ENCODE assay signal across 7 cellular contexts in the genomic region with DNA sequence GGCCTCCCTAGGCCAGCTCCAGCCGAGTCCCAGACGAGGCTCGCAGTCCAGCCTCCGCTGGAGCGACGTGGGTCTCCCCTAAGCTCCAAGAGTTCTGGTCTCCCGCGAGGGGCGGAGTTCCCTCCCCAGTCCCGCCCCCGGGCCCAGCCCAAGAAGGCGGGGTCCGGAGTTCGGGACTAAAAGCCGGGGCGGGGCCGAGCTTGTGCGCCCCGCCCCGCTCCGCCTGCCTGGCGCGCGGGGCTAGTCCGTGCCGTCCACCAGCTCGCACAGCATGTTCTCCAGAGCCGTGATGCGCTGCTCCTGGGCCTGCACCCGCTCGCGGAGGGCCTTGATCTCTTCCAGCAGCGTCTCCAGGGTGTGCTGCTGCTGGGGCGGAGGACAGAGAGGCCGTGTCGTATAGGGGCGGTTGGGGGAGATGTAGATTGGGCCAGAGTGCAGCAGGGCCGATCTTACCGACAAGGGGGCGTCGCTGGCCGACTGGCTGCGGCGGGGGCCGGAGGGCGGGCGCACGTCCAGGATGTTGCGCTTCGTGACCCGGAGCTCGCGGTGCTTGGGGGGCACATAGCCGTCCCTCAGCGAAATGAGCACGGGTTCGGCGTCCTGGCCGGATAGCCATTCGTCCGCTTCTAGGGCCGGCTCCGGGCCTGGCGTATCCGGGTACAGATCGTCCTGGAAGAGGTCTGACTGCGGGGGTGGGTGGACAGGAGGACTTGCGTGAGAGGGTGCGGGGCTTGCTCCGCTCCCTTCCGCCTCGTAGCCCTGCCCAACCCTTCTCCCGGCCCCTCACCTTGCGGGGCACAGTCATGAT. TPM values are rescaled to one million over a fixed set of nuclear protein-coding genes. Genes with fewer than 3 reads are reported as not detected.
DNase-seq lines count a peak whose midpoint lies in the region; ATAC-seq and TF ChIP-seq lines count a peak whose summit lies in the region.

No MANE protein-coding gene starts in this region.

- WGBS in suprapubic skin = no CpG with 5 or more reads among the region's 74 CpGs

- no peaks in the 10 kb centered on the region for H3K36me3 Mint-ChIP-seq in activated naive CD8-positive, alpha-beta T cell

- H3K27me3 ChIP-seq in suprapubic skin = peaks cover 6% of the 10 kb centered on the region

- no peaks in the 10 kb centered on the region for H3K9me3 Mint-ChIP-seq in activated naive CD8-positive, alpha-beta T cell (ENCODE audit: low read depth)

- TF ChIP-seq CTCF in omental fat pad (IDR thresholded peaks at IDR 0.05) (no peak), suprapubic skin (IDR thresholded peaks at IDR 0.05) (no peak)

- TF ChIP-seq POLR2A in GM18505 (IDR thresholded peaks at IDR 0.05; ENCODE audit: borderline replicate concordance, extremely low read depth, insufficient read depth, insufficient read length) (no peak), suprapubic skin (IDR thresholded peaks at IDR 0.05) (no peak)

- ATAC-seq in GM18505 (IDR thresholded peaks at IDR 0.05; ENCODE audit: unreplicated experiment) = peak; percentile 49
- ATAC-seq in HG03432 (IDR thresholded peaks at IDR 0.05; ENCODE audit: unreplicated experiment) = peak; percentile 60
- ATAC-seq in omental fat pad (ENCODE audit: low FRiP score) = peak; percentile 77

- peaks cover 32% of the 10 kb centered on the region for H3K4me1 Mint-ChIP-seq in activated naive CD8-positive, alpha-beta T cell (ENCODE audit: low read depth)

- no peaks in the 10 kb centered on the region for H3K36me3 ChIP-seq in suprapubic skin

- peak; percentile 54 for DNase-seq in SKM-1 (lab: John Stamatoyannopoulos, UW; ENCODE audit: unreplicated experiment)
- DNase-seq in globus pallidus (ENCODE audit: low spot score) = peak; percentile 96
- DNase-seq in omental fat pad (ENCODE audit: low spot score) = peak; percentile 77
- peak; percentile 92 to 94 for DNase-seq in suprapubic skin (ENCODE audit: low spot score in 2 of 2)

- H3K27ac Mint-ChIP-seq in activated naive CD8-positive, alpha-beta T cell = peak overlapping the region; percentile 34

- H3K27ac ChIP-seq in suprapubic skin = peak overlapping the region; percentile 28

- no peaks in the 10 kb centered on the region for H3K9me3 ChIP-seq in suprapubic skin

- H3K27me3 Mint-ChIP-seq in activated naive CD8-positive, alpha-beta T cell = no peaks in the 10 kb centered on the region

- TF ChIP-seq EP300 in suprapubic skin (IDR thresholded peaks at IDR 0.05) = no peak

- peaks cover 56% of the 10 kb centered on the region for H3K4me1 ChIP-seq in suprapubic skin

- peak overlapping the region; percentile 85 for H3K4me3 Mint-ChIP-seq in activated naive CD8-positive, alpha-beta T cell

- H3K4me3 ChIP-seq in suprapubic skin = peak overlapping the region; percentile 42

RNA-seq across cellular contexts. Expression of gene CORO6, which starts 7.0 kb away (rescaled TPM):
- total RNA-seq in omental fat pad (10 to 100 TPM; 10.7 to 45.9 (median 14.1) TPM), suprapubic skin (10 to 100 TPM in 1 of 4 donors, 1 to 10 TPM in 3; 1.4 to 13.7 (median 6.6) TPM)

RNA-seq across cellular contexts. Expression of gene ANKRD13B, which starts 22.8 kb away (rescaled TPM):
- 10 to 100 TPM in 3 of 4 donors, 1 to 10 TPM in 1; 9.2 to 18.3 (median 13.2) TPM for total RNA-seq in omental fat pad
- total RNA-seq in suprapubic skin = 10 to 100 TPM in 3 of 4 donors, 1 to 10 TPM in 1; 9.0 to 16.5 (median 10.8) TPM

RNA-seq across cellular contexts. Expression of gene GIT1, which starts 26.2 kb away (rescaled TPM):
- total RNA-seq in omental fat pad = 10 to 100 TPM; 24.4 to 73.6 (median 37.3) TPM
- 100 to 1,000 TPM in 2 of 4 donors, 10 to 100 TPM in 2; 66.7 to 103 (median 90.4) TPM for total RNA-seq in suprapubic skin

RNA-seq across cellular contexts. Expression of gene TP53I13, which starts 47.2 kb away (rescaled TPM):
- total RNA-seq in omental fat pad (100 to 1,000 TPM in 1 of 4 donors, 10 to 100 TPM in 3; 65.0 to 122 (median 72.6) TPM), suprapubic skin (10 to 100 TPM; 31.6 to 45.9 (median 40.3) TPM)

RNA-seq across cellular contexts. Expression of gene ABHD15, which starts 48.9 kb away (rescaled TPM):
- 10 to 100 TPM; 21.6 to 55.2 (median 25.2) TPM for total RNA-seq in omental fat pad
- total RNA-seq in suprapubic skin = 10 to 100 TPM in 1 of 4 donors, 1 to 10 TPM in 3; 7.2 to 11.0 (median 7.9) TPM

Comparison
In these comparisons a context has a peak if more than half of its experiments do, and no peak if none do; other contexts are left out.
1. Peak in every context shown above with its lines: DNase-seq, ATAC-seq, H3K4me3 ChIP-seq and H3K27ac ChIP-seq.